Comparison of ENCODE assay signal across 21 cellular contexts in the genomic region with DNA sequence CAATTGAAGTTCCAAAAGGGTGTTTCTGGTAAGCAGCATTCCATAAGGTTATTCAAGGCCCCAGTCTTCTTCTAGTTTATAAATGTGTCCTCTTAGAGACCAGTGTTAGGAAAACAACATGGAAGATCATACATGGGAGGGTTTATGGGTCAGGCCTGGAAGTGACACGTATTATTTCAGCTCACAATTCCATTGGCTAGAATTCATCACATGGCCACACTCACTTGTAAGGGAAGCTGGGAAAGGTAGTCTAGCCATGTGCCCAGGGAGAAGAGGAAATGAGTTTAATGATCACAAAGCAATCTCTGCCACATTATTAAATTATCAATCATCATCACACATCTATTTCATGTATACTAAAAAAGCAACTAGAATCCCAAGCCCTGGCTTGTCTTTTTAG.
"Had no signal": no experiment of that assay in that cellular context is flagged by ENCODE, and none has a peak within 500 bp of the region (broad histone marks: within the 10 kb centered on the region; RNA-seq: fewer than 3 reads in every experiment).

No MANE protein-coding gene starts in this region.

- ATAC-seq: foreskin keratinocyte; left cardiac atrium; lower lobe of right lung; natural killer cell treated with Interleukin-12 subunit alpha and Interleukin-12 subunit beta and Interleukin-15 and Interleukin-18, amount 100 ng/mL, for 72 hours; pancreas; right cardiac atrium had no signal

- H3K27ac Mint-ChIP-seq: memory B cell, neural progenitor cell, progenitor cell of endocrine pancreas, type B pancreatic cell had no signal

- H3K36me3 ChIP-seq: esophagus squamous epithelium, left ventricle myocardium inferior, lower lobe of right lung, neural progenitor cell, pancreas, suprapubic skin, thyroid gland, uterus had no signal

- H3K4me1 ChIP-seq: esophagus squamous epithelium, foreskin keratinocyte, left ventricle myocardium inferior, lower lobe of right lung, neural progenitor cell, pancreas, suprapubic skin, thyroid gland, uterus had no signal

- H3K27me3 ChIP-seq: foreskin keratinocyte, neural progenitor cell, pancreas, suprapubic skin, thyroid gland, uterus had no signal

- H3K9me3 Mint-ChIP-seq: memory B cell; natural killer cell treated with Interleukin-12 subunit alpha and Interleukin-12 subunit beta and Interleukin-15 and Interleukin-18, amount 100 ng/mL, for 72 hours; neural progenitor cell; type B pancreatic cell had no signal

- H3K4me3 ChIP-seq: esophagus squamous epithelium, left ventricle myocardium inferior, lower lobe of right lung, neural progenitor cell, pancreas, suprapubic skin, thyroid gland, uterus had no signal

- H3K4me2 ChIP-seq: neural progenitor cell had no signal

- H3K9me3 ChIP-seq: esophagus squamous epithelium, left ventricle myocardium inferior, lower lobe of right lung, pancreas, suprapubic skin, thyroid gland, uterus had no signal

- H3K9ac ChIP-seq: neural progenitor cell had no signal

- H2AFZ ChIP-seq: neural progenitor cell had no signal

- DNase-seq: esophagus squamous epithelium; foreskin keratinocyte; kidney; left cardiac atrium; left ventricle myocardium inferior; lower lobe of right lung; midbrain; nucleus accumbens; pancreas; right cardiac atrium; small intestine; stimulated activated CD4-positive, alpha-beta T cell treated with anti-CD3 and anti-CD28 coated beads, Interleukin-12 subunit alpha, Interleukin-12 subunit beta, amount 100 ng/mL, for 4 hours; stimulated activated naive CD4-positive, alpha-beta T cell treated with Interleukin-2 at 50 U/mL for 16 hours; thyroid gland; uterus had no signal

- H3K36me3 Mint-ChIP-seq: memory B cell; natural killer cell treated with Interleukin-12 subunit alpha and Interleukin-12 subunit beta and Interleukin-15 and Interleukin-18, amount 100 ng/mL, for 72 hours; type B pancreatic cell had no signal

- H3K27ac ChIP-seq: esophagus squamous epithelium, foreskin keratinocyte, left ventricle myocardium inferior, lower lobe of right lung, neural progenitor cell, pancreas, suprapubic skin, thyroid gland, uterus had no signal

- H3K4me3 Mint-ChIP-seq: memory B cell; natural killer cell treated with Interleukin-12 subunit alpha and Interleukin-12 subunit beta and Interleukin-15 and Interleukin-18, amount 100 ng/mL, for 72 hours; neural progenitor cell; type B pancreatic cell had no signal
